28 cellular contexts compared by ENCODE assay signal in the genomic region with DNA sequence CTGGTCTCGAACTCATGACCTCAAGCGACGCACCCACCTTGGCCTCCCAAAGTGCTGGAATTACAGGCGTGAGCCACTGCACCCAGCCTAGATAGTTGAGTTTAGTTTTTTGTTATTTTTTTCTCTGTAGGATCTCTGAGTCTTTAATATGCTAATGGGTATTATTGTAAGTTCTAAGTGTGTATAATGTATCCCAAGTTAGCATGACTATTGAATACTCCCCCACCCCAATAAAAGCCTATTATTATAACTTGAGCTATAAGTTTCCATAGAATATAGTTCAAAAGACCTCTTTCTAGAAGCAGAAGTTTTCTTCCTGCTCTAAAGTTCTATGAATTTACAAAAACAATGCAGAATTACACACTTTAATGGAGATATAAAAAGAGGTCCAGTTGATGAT.
"Had no signal": no experiment of that assay in that cellular context is flagged by ENCODE, and none has a peak within 500 bp of the region (broad histone marks: within the 10 kb centered on the region; RNA-seq: fewer than 3 reads in every experiment).

No MANE protein-coding gene starts in this region.

- H3K36me3 ChIP-seq: ascending aorta, brain microvascular endothelial cell, heart right ventricle, left lung, lower lobe of right lung, sigmoid colon, upper lobe of right lung had no signal

- H3K4me3 Mint-ChIP-seq: activated CD4-positive, alpha-beta memory T cell treated with anti-CD3 and anti-CD28 coated beads for 36 hours; activated naive CD4-positive, alpha-beta T cell treated with anti-CD3 and anti-CD28 coated beads, Interleukin-2, amount 10 ng/mL, durations not matched to agents 7 days and 5 days; activated naive CD8-positive, alpha-beta T cell treated with anti-CD3 and anti-CD28 coated beads, Interleukin-2, amount 10 ng/mL, durations not matched to agents 7 days and 5 days; nephron progenitor cell; stimulated activated effector memory CD8-positive, alpha-beta T cell treated with anti-CD3 and anti-CD28 coated beads, Interleukin-12 subunit alpha, Interleukin-12 subunit beta, amount 100 ng/mL, for 72 hours; stimulated activated naive CD8-positive, alpha-beta T cell treated with anti-CD3 and anti-CD28 coated beads, Interleukin-15, amount 100 ng/mL, for 72 hours; T-helper 2 cell treated with Interferon-gamma antibody and Interleukin-4, amounts not matched to agents 5 μg/mL and 100 μg/mL, for 36 hours had no signal

- H3K27me3 ChIP-seq: ascending aorta, brain microvascular endothelial cell, heart right ventricle, left lung, sigmoid colon, upper lobe of right lung had no signal

- H3K9ac ChIP-seq: parathyroid adenoma had no signal

- H3K9me3 Mint-ChIP-seq: activated CD4-positive, alpha-beta memory T cell treated with anti-CD3 and anti-CD28 coated beads for 36 hours; activated naive CD4-positive, alpha-beta T cell treated with anti-CD3 and anti-CD28 coated beads, Interleukin-2, amount 10 ng/mL, durations not matched to agents 7 days and 5 days; activated naive CD8-positive, alpha-beta T cell treated with anti-CD3 and anti-CD28 coated beads, Interleukin-2, amount 10 ng/mL, durations not matched to agents 7 days and 5 days; nephron progenitor cell; stimulated activated effector memory CD8-positive, alpha-beta T cell treated with anti-CD3 and anti-CD28 coated beads, Interleukin-12 subunit alpha, Interleukin-12 subunit beta, amount 100 ng/mL, for 72 hours; stimulated activated naive CD8-positive, alpha-beta T cell treated with anti-CD3 and anti-CD28 coated beads, Interleukin-15, amount 100 ng/mL, for 72 hours; T-helper 2 cell treated with Interferon-gamma antibody and Interleukin-4, amounts not matched to agents 5 μg/mL and 100 μg/mL, for 36 hours had no signal

- H2AFZ ChIP-seq: parathyroid adenoma had no signal

- H3K27ac Mint-ChIP-seq: activated CD4-positive, alpha-beta memory T cell treated with anti-CD3 and anti-CD28 coated beads for 36 hours; activated naive CD4-positive, alpha-beta T cell treated with anti-CD3 and anti-CD28 coated beads, Interleukin-2, amount 10 ng/mL, durations not matched to agents 7 days and 5 days; activated naive CD8-positive, alpha-beta T cell treated with anti-CD3 and anti-CD28 coated beads, Interleukin-2, amount 10 ng/mL, durations not matched to agents 7 days and 5 days; stimulated activated effector memory CD8-positive, alpha-beta T cell treated with anti-CD3 and anti-CD28 coated beads, Interleukin-12 subunit alpha, Interleukin-12 subunit beta, amount 100 ng/mL, for 72 hours; stimulated activated naive CD8-positive, alpha-beta T cell treated with anti-CD3 and anti-CD28 coated beads, Interleukin-15, amount 100 ng/mL, for 72 hours; T-helper 2 cell treated with Interferon-gamma antibody and Interleukin-4, amounts not matched to agents 5 μg/mL and 100 μg/mL, for 36 hours had no signal

- H3K4me3 ChIP-seq: ascending aorta, heart right ventricle, left lung, lower lobe of right lung, mucosa of descending colon, psoas muscle, sigmoid colon, upper lobe of right lung had no signal

- H3K27ac ChIP-seq: ascending aorta, heart right ventricle, left lung, lower lobe of right lung, parathyroid adenoma, sigmoid colon, upper lobe of right lung had no signal

- H3K36me3 Mint-ChIP-seq: activated CD4-positive, alpha-beta memory T cell treated with anti-CD3 and anti-CD28 coated beads for 36 hours; activated naive CD4-positive, alpha-beta T cell treated with anti-CD3 and anti-CD28 coated beads, Interleukin-2, amount 10 ng/mL, durations not matched to agents 7 days and 5 days; activated naive CD8-positive, alpha-beta T cell treated with anti-CD3 and anti-CD28 coated beads, Interleukin-2, amount 10 ng/mL, durations not matched to agents 7 days and 5 days; stimulated activated effector memory CD8-positive, alpha-beta T cell treated with anti-CD3 and anti-CD28 coated beads, Interleukin-12 subunit alpha, Interleukin-12 subunit beta, amount 100 ng/mL, for 72 hours had no signal

- H3K79me2 ChIP-seq: parathyroid adenoma had no signal

- H3K4me1 ChIP-seq: ascending aorta, sigmoid colon had no signal

- H3K4me1 Mint-ChIP-seq: activated naive CD4-positive, alpha-beta T cell treated with anti-CD3 and anti-CD28 coated beads, Interleukin-2, amount 10 ng/mL, durations not matched to agents 7 days and 5 days; activated naive CD8-positive, alpha-beta T cell treated with anti-CD3 and anti-CD28 coated beads, Interleukin-2, amount 10 ng/mL, durations not matched to agents 7 days and 5 days; stimulated activated effector memory CD8-positive, alpha-beta T cell treated with anti-CD3 and anti-CD28 coated beads, Interleukin-12 subunit alpha, Interleukin-12 subunit beta, amount 100 ng/mL, for 72 hours had no signal

- H3K27me3 Mint-ChIP-seq: activated naive CD4-positive, alpha-beta T cell treated with anti-CD3 and anti-CD28 coated beads, Interleukin-2, amount 10 ng/mL, durations not matched to agents 7 days and 5 days had no signal

- H3K9me3 ChIP-seq: ascending aorta, heart right ventricle, left lung, lower lobe of right lung, mucosa of descending colon, psoas muscle, sigmoid colon, upper lobe of right lung had no signal

- DNase-seq: activated CD4-positive, alpha-beta memory T cell treated with anti-CD3 and anti-CD28 coated beads for 36 hours; activated CD4-positive, alpha-beta T cell treated with anti-CD3 and anti-CD28 coated beads for 4 hours; activated CD8-positive, alpha-beta memory T cell treated with anti-CD3 and anti-CD28 coated beads, Interleukin-2, amount 50 U/mL, for 4 hours; activated gamma-delta T cell; activated naive CD4-positive, alpha-beta T cell treated with anti-CD3 and anti-CD28 coated beads, Interleukin-2, amount 10 ng/mL, durations not matched to agents 7 days and 5 days; activated naive CD8-positive, alpha-beta T cell treated with anti-CD3 and anti-CD28 coated beads, Interleukin-2, amount 10 ng/mL, durations not matched to agents 7 days and 5 days; activated T-cell treated with anti-CD3 and anti-CD28 coated beads, Interleukin-2, amount 50 U/mL, for 1 hour; brain microvascular endothelial cell; cortex of kidney; heart right ventricle; kidney glomerular epithelial cell; left lung; lower lobe of right lung; mesendoderm; mucosa of descending colon; nephron progenitor cell; psoas muscle; sigmoid colon; small intestine; stimulated activated CD4-positive, alpha-beta T cell treated with anti-CD3 and anti-CD28 coated beads, Interleukin-4, amount 100 ng/mL, for 24 hours; stimulated activated naive CD8-positive, alpha-beta T cell treated with anti-CD3 and anti-CD28 coated beads, Interleukin-15, amount 100 ng/mL, for 72 hours; substantia nigra; T-helper 1 cell; upper lobe of right lung had no signal
